Comparison of ENCODE assay signal across 13 cellular contexts in the genomic region with DNA sequence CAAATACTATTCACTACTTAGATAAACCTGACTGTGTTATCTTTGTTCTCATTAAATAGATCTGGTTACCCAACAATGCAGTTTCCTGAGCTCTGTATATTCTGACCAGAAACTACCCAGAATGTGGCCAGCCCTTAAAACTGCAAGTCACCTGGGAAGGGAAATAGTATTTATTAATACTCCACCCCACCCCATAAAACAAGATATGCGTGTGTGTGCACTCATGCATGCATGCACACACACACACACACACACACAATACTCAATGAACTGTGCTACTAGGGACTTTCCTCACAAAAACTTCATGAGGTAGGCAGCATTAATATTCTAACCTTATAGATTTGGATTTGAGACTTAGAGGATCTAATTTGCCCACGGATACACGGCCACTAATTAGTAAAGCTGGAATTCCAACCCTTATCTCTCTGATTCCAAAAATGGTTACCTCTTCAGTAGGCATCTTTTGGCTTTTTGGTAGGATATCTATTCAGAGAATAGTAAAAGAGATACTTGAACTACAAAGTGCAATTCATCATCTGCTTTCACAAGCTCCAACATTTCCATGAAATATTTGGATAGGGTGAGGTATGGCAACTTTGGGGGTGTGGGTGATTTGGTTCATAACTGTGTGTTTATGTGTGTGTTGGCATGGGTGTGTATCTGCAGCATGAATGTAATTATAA.
DNase-seq lines count a peak whose midpoint lies in the region; ATAC-seq and TF ChIP-seq lines count a peak whose summit lies in the region.
"Had no signal": no experiment of that assay in that cellular context is flagged by ENCODE, and none has a peak within 500 bp of the region (broad histone marks: within the 10 kb centered on the region; RNA-seq: fewer than 3 reads in every experiment).

No MANE protein-coding gene starts in this region.

- TF ChIP-seq CTCF in Loucy (conservative IDR thresholded peaks at IDR 0.05; ENCODE audit: low read length) (no peak), progenitor cell of endocrine pancreas (IDR thresholded peaks at IDR 0.05; ENCODE audit: unreplicated experiment) (no peak)

- peak overlapping the region; percentile 39 for H3K4me3 ChIP-seq in Loucy (ENCODE audit: low read length, poor library complexity, severe bottlenecking)
- H3K4me3 ChIP-seq: tibial artery had no signal

- no peaks in the 10 kb centered on the region for H3K36me3 Mint-ChIP-seq in progenitor cell of endocrine pancreas (ENCODE audit: insufficient read depth)

- H3K4me1 ChIP-seq in Loucy (ENCODE audit: insufficient read depth, low read length, poor library complexity, severe bottlenecking), result peaks cover 41% of the 10 kb centered on the region
- H3K4me1 ChIP-seq: tibial artery had no signal

- no peaks in the 10 kb centered on the region for H4K20me1 ChIP-seq in Loucy (ENCODE audit: insufficient read depth, low read length, poor library complexity, severe bottlenecking)

- no peaks in the 10 kb centered on the region for H3K9me3 Mint-ChIP-seq in progenitor cell of endocrine pancreas (ENCODE audit: low read depth)

- ATAC-seq in GM18519 (IDR thresholded peaks at IDR 0.05; ENCODE audit: low FRiP score, unreplicated experiment) (peak; percentile 55), HG02588 (IDR thresholded peaks at IDR 0.05; ENCODE audit: unreplicated experiment) (peak; percentile 43)
- ATAC-seq: activated CD8-positive, alpha-beta T cell treated with anti-CD3 and anti-CD28 coated beads for 36 hours had no signal

- H3K4me1 Mint-ChIP-seq in progenitor cell of endocrine pancreas (ENCODE audit: low read depth), result peaks cover 27% of the 10 kb centered on the region
- H3K4me1 Mint-ChIP-seq: activated naive CD8-positive, alpha-beta T cell treated with anti-CD3 and anti-CD28 coated beads, Interleukin-2, amount 10 ng/mL, durations not matched to agents 7 days and 5 days had no signal

- no peaks in the 10 kb centered on the region for H3K9me2 ChIP-seq in Loucy (replicated peaks; ENCODE audit: low read depth, low read length)

- no peaks in the 10 kb centered on the region for H3K79me2 ChIP-seq in Loucy (ENCODE audit: insufficient read depth, low read length)

- no peaks in the 10 kb centered on the region for H3K27me3 ChIP-seq in Loucy (ENCODE audit: insufficient read depth, low read length, poor library complexity, severe bottlenecking)
- H3K27me3 ChIP-seq: tibial artery had no signal

- H3F3A ChIP-seq in Loucy (ENCODE audit: low read depth), result 0 out of 2 replicates have a peak, but pooled peaks cover 5% of the 10 kb centered on the region

- peak overlapping the region; percentile 60 for H3K4me2 ChIP-seq in Loucy (ENCODE audit: low read depth, low read length, poor library complexity, severe bottlenecking)

- no peak overlapping the region for H2AFZ ChIP-seq in Loucy (ENCODE audit: low read length)

- 0 out of 2 replicates have a peak, but pooled peaks cover 3% of the 10 kb centered on the region for H3K9me3 ChIP-seq in Loucy (ENCODE audit: insufficient read depth, low read depth, low read length)
- H3K9me3 ChIP-seq: tibial artery had no signal

- H3K27me3 Mint-ChIP-seq in progenitor cell of endocrine pancreas, result no peaks in the 10 kb centered on the region
- H3K27me3 Mint-ChIP-seq: activated CD8-positive, alpha-beta T cell treated with anti-CD3 and anti-CD28 coated beads for 36 hours had no signal

- H3K36me3 ChIP-seq in Loucy (ENCODE audit: insufficient read depth, low read length), result no peaks in the 10 kb centered on the region
- H3K36me3 ChIP-seq: tibial artery had no signal

- DNase-seq in progenitor cell of endocrine pancreas (ENCODE audit: low spot score, unreplicated experiment) (no peak), NCI-H774 (lab: John Stamatoyannopoulos, UW) (no peak), NCI-H1092 (lab: John Stamatoyannopoulos, UW) (no peak)
- DNase-seq in stimulated activated CD8-positive, alpha-beta memory T cell treated with anti-CD3 and anti-CD28 coated beads, Interleukin-4, amount 100 ng/mL, for 48 hours, result no peak
- DNase-seq: activated CD8-positive, alpha-beta T cell treated with anti-CD3 and anti-CD28 coated beads for 36 hours; activated naive CD8-positive, alpha-beta T cell treated with anti-CD3 and anti-CD28 coated beads, Interleukin-2, amount 10 ng/mL, durations not matched to agents 7 days and 5 days; COR-L47; glutamatergic neuron; NCI-H1930; tibial artery had no signal

- H3K4me3 Mint-ChIP-seq in progenitor cell of endocrine pancreas (ENCODE audit: low read depth), result no peak overlapping the region
- H3K4me3 Mint-ChIP-seq: activated CD8-positive, alpha-beta T cell treated with anti-CD3 and anti-CD28 coated beads for 36 hours; activated naive CD8-positive, alpha-beta T cell treated with anti-CD3 and anti-CD28 coated beads, Interleukin-2, amount 10 ng/mL, durations not matched to agents 7 days and 5 days had no signal

- no peak overlapping the region for H3K9ac ChIP-seq in Loucy (ENCODE audit: low read depth, low read length, poor library complexity, severe bottlenecking)

- H3K27ac Mint-ChIP-seq in progenitor cell of endocrine pancreas, result peak overlapping the region; percentile 46
- H3K27ac Mint-ChIP-seq: activated CD8-positive, alpha-beta T cell treated with anti-CD3 and anti-CD28 coated beads for 36 hours; activated naive CD8-positive, alpha-beta T cell treated with anti-CD3 and anti-CD28 coated beads, Interleukin-2, amount 10 ng/mL, durations not matched to agents 7 days and 5 days had no signal
